Comparison of ENCODE assay signal across 14 cellular contexts in the genomic region with DNA sequence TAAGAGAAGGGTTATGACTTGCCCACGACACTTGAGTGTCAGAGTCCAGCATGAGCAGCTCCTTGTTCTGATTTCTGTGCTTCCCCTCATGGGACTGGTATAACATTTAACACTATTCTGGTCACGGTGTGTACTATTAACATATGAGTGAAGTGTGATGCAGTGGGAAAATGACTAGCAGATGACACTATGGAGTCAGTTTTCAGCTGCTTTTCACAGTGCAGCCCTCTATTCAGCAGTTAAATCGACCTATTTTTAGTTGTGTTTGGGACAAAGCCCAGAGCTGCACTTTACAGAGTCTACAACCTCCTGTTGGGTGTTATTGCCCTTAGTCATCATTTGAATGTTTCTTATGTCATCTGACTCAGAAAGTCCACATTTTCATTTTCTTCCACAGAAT. TPM values are rescaled to one million over a fixed set of nuclear protein-coding genes. Genes with fewer than 3 reads are reported as not detected.
A peak's percentile ranks its signal among the peaks of the same experiment; 100 is the strongest.
DNase-seq lines count a peak whose midpoint lies in the region; ATAC-seq and TF ChIP-seq lines count a peak whose summit lies in the region.
"Had no signal": no experiment of that assay in that cellular context is flagged by ENCODE, and none has a peak within 500 bp of the region (broad histone marks: within the 10 kb centered on the region; RNA-seq: fewer than 3 reads in every experiment).

No MANE protein-coding gene starts in this region.

- no TSS peak for BruUV-seq in MCF 10A (replicated peaks; lab: Mats Ljungman, UMichigan)

- TF ChIP-seq POLR2A in breast epithelium (IDR thresholded peaks at IDR 0.05) (no peak), vagina (IDR thresholded peaks at IDR 0.05) (no peak)

- CTCF ChIA-PET in MCF 10A (lab: Yijun Ruan, JAX) (interaction anchor here (0.6 to 1.3 kb wide), 4 partner anchors 13 to 160 kb away, joined by 3 to 6 read pairs (median 5); a partner anchor contains a TSS), GM10248 (lab: Yijun Ruan, JAX) (interaction anchor here (0.8 to 1.4 kb wide), 2 partner anchors 8 to 10 kb away, joined by 3 read pairs; no protein-coding TSS in a partner anchor)

- no peaks in the 10 kb centered on the region for H3K4me1 ChIP-seq in breast epithelium
- peaks cover 9% of the 10 kb centered on the region for H3K4me1 ChIP-seq in vagina
- no peaks in the 10 kb centered on the region for H3K4me1 ChIP-seq in upper lobe of right lung
- H3K4me1 ChIP-seq: suprapubic skin had no signal

- peaks cover 38% of the 10 kb centered on the region for H3K4me1 Mint-ChIP-seq in MCF 10A (ENCODE audit: insufficient read depth, unreplicated experiment)

- H3K27me3 ChIP-seq in breast epithelium, result no peaks in the 10 kb centered on the region
- no peaks in the 10 kb centered on the region for H3K27me3 ChIP-seq in vagina
- no peaks in the 10 kb centered on the region for H3K27me3 ChIP-seq in upper lobe of right lung
- H3K27me3 ChIP-seq: suprapubic skin had no signal

- no peaks in the 10 kb centered on the region for H3K9me3 ChIP-seq in breast epithelium
- no peaks in the 10 kb centered on the region for H3K9me3 ChIP-seq in vagina
- H3K9me3 ChIP-seq in upper lobe of right lung, result no peaks in the 10 kb centered on the region
- H3K9me3 ChIP-seq: SK-N-SH, suprapubic skin had no signal

- ATAC-seq in upper lobe of right lung (no peak), GM21825 (IDR thresholded peaks at IDR 0.05; ENCODE audit: unreplicated experiment) (no peak)
- ATAC-seq: activated CD8-positive, alpha-beta T cell treated with anti-CD3 and anti-CD28 coated beads, Interleukin-2, amount 10 ng/mL, durations not matched to agents 7 days and 5 days had no signal

- peak overlapping the region; percentile 59 for H3K27ac Mint-ChIP-seq in MCF 10A (ENCODE audit: low read depth, unreplicated experiment)
- H3K27ac Mint-ChIP-seq: activated CD8-positive, alpha-beta T cell treated with anti-CD3 and anti-CD28 coated beads, Interleukin-2, amount 10 ng/mL, durations not matched to agents 7 days and 5 days had no signal

- TF ChIP-seq CTCF in MCF 10A (IDR thresholded peaks at IDR 0.05; ENCODE audit: unreplicated experiment) (no peak), breast epithelium (IDR thresholded peaks at IDR 0.05) (no peak), cardiac fibroblast (IDR thresholded peaks at IDR 0.05; ENCODE audit: low read depth, low read length) (no peak), vagina (IDR thresholded peaks at IDR 0.05) (no peak), GM10248 (IDR thresholded peaks at IDR 0.05; ENCODE audit: control extremely low read depth, extremely low read depth, low read depth, missing control alignments) (no peak), upper lobe of right lung (IDR thresholded peaks at IDR 0.05) (no peak)

- no peak overlapping the region for H3K27ac ChIP-seq in breast epithelium
- peak overlapping the region; percentile 15 for H3K27ac ChIP-seq in vagina
- H3K27ac ChIP-seq in upper lobe of right lung, result no peak overlapping the region
- H3K27ac ChIP-seq: 22Rv1, suprapubic skin had no signal

- intact Hi-C loops in MCF 10A (cut with micrococcal nuclease) (no loop called here), breast epithelium (cut with DNase I; ENCODE audit: low total_unique reads) (no loop called here), vagina (cut with DNase I) (no loop called here), upper lobe of right lung (cut with DNase I) (no loop called here)

- peak overlapping the region; percentile 18 for H3K4me3 Mint-ChIP-seq in MCF 10A (ENCODE audit: unreplicated experiment)
- H3K4me3 Mint-ChIP-seq: activated CD8-positive, alpha-beta T cell treated with anti-CD3 and anti-CD28 coated beads, Interleukin-2, amount 10 ng/mL, durations not matched to agents 7 days and 5 days had no signal

- H3K27me3 Mint-ChIP-seq in MCF 10A (ENCODE audit: insufficient read depth, unreplicated experiment), result no peaks in the 10 kb centered on the region

- H3K36me3 Mint-ChIP-seq in MCF 10A (ENCODE audit: insufficient read depth, unreplicated experiment), result no peaks in the 10 kb centered on the region

- POLR2A ChIA-PET in MCF 10A (lab: Yijun Ruan, JAX) (interaction anchor here (0.6 to 0.9 kb wide), 6 partner anchors 13 to 1200 kb away, joined by 3 to 4 read pairs (median 4); a partner anchor contains a TSS), GM10248 (lab: Yijun Ruan, JAX) (no interaction called here)

- H3K36me3 ChIP-seq in breast epithelium (no peaks in the 10 kb centered on the region), vagina (no peaks in the 10 kb centered on the region), upper lobe of right lung (no peaks in the 10 kb centered on the region)
- H3K36me3 ChIP-seq: suprapubic skin had no signal

- H3K9me3 Mint-ChIP-seq in MCF 10A (ENCODE audit: unreplicated experiment), result no peaks in the 10 kb centered on the region

- DNase-seq in MCF 10A (ENCODE audit: unreplicated experiment), result peak; percentile 88
- no peak for DNase-seq in breast epithelium (ENCODE audit: low spot score in 2 of 2)
- DNase-seq in cardiac fibroblast (ENCODE audit: low read depth in 2 of 2), result peak; percentile 81 to 94
- DNase-seq in inferior parietal cortex (ENCODE audit: extremely low spot score), result peak; percentile 67
- no peak for DNase-seq in vagina (ENCODE audit: extremely low spot score in 2 of 2)
- no peak for DNase-seq in GM10248 (ENCODE audit: extremely low spot score)
- DNase-seq in upper lobe of right lung, result no peak
- DNase-seq: activated CD8-positive, alpha-beta T cell treated with anti-CD3 and anti-CD28 coated beads, Interleukin-2, amount 10 ng/mL, durations not matched to agents 7 days and 5 days; head of caudate nucleus; NCI-H2227 treated with DMSO at 0.1 percent for 48 hours; SK-N-SH had no signal

- H3K4me3 ChIP-seq in breast epithelium, result no peak overlapping the region
- H3K4me3 ChIP-seq in cardiac fibroblast (replicated peaks in 1 of 2; ENCODE audit: low read depth in 2 of 2, low read length in 2 of 2), result no peak overlapping the region
- no peak overlapping the region for H3K4me3 ChIP-seq in vagina
- no peak overlapping the region for H3K4me3 ChIP-seq in upper lobe of right lung
- H3K4me3 ChIP-seq: suprapubic skin had no signal

RNA-seq across cellular contexts. Expression of a gene that starts 59.1 kb away (rescaled TPM):
- 0.82 and 1.2 TPM in 2 replicates for total RNA-seq in MCF 10A (2022)
- 1 to 10 TPM; 2.5 to 4.9 (median 3.7) TPM for total RNA-seq in breast epithelium
- total RNA-seq in vagina, result 3.9 TPM
- 5.7 TPM for total RNA-seq in upper lobe of right lung
- total RNA-seq: activated CD8-positive, alpha-beta T cell treated with anti-CD3 and anti-CD28 coated beads, Interleukin-2, amount 10 ng/mL, durations not matched to agents 7 days and 5 days had no signal

Comparison
In these comparisons a context has a peak if more than half of its experiments do, and no peak if none do; other contexts are left out.
1. DNase-seq: peak in MCF 10A (single experiment), cardiac fibroblast (2 of 2) and inferior parietal cortex (single experiment); none in breast epithelium (0 of 2), vagina (0 of 2), GM10248 (single experiment) and upper lobe of right lung (single experiment).